In genomic region chr21:43938751-43939442, GRCh38 we compare ENCODE assay signal across 8 cellular contexts.
DNase-seq lines count a peak whose midpoint lies in the region; ATAC-seq and TF ChIP-seq lines count a peak whose summit lies in the region.

No MANE protein-coding gene starts in this region.

- peak; percentile 86 to 92 (median 87) for DNase-seq in CD4-positive, alpha-beta T cell
- DNase-seq in GM19240 (ENCODE audit: insufficient read length, low spot score) (peak; percentile 97), RWPE2 (ENCODE audit: low spot score) (no peak), glomerular visceral epithelial cell (ENCODE audit: extremely low spot score) (peak; percentile 82), pons (ENCODE audit: low spot score) (peak; percentile 67), tibial nerve (ENCODE audit: low spot score in 2 of 2) (peak; percentile 44 to 79)
- DNase-seq in activated gamma-delta T cell treated with anti-CD3 and anti-CD28 coated beads, Interleukin-2, amount 50 U/mL, for 16 hours (ENCODE audit: low read depth), result peak; percentile 86

- no peak overlapping the region for H3K27ac ChIP-seq in CD4-positive, alpha-beta T cell (ENCODE audit: low read depth, low read length)
- H3K27ac ChIP-seq in RWPE2 (ENCODE audit: poor library complexity, severe bottlenecking) (no peak overlapping the region), tibial nerve (peak overlapping the region in 1 of 4 donors; percentile 31)

- intact Hi-C loops in CD4-positive, alpha-beta T cell (cut with DNase I, micrococcal nuclease), result loop anchor here (1.0 kb wide), 3 partner anchors 36 to 129 kb away; no protein-coding TSS in a partner anchor

- no peaks in the 10 kb centered on the region for H3K27me3 ChIP-seq in CD4-positive, alpha-beta T cell (ENCODE audit: control insufficient read depth, insufficient read depth, low read length)
- H3K27me3 ChIP-seq in RWPE2 (ENCODE audit: insufficient read depth, poor library complexity, severe bottlenecking), result no peaks in the 10 kb centered on the region
- H3K27me3 ChIP-seq in tibial nerve, result no peaks in the 10 kb centered on the region

- peak; percentile 100 for ATAC-seq in CD4-positive, alpha-beta T cell (ENCODE audit: poor library complexity)
- peak; percentile 70 for ATAC-seq in HG03442 (IDR thresholded peaks at IDR 0.05; ENCODE audit: unreplicated experiment)
- peak; percentile 79 for ATAC-seq in RWPE2 (ENCODE audit: low read depth)

- no peaks in the 10 kb centered on the region for H3K36me3 ChIP-seq in RWPE2 (ENCODE audit: low read depth)
- H3K36me3 ChIP-seq in tibial nerve, result peaks cover 0 to 17% (median 0%) of the 10 kb centered on the region in 3 donors

- CTCF ChIA-PET in CD4-positive, alpha-beta T cell (lab: Charles Lee), result interaction anchor here (0.6 to 2.5 kb wide), 9 partner anchors 8 to 1002 kb away, joined by 3 to 13 read pairs (median 3); no protein-coding TSS in a partner anchor

- peak; percentile 99 for TF ChIP-seq CTCF in CD4-positive, alpha-beta T cell (IDR thresholded peaks at IDR 0.05)
- peak; percentile 76 for TF ChIP-seq CTCF in RWPE2 (IDR thresholded peaks at IDR 0.05; ENCODE audit: poor library complexity, severe bottlenecking)
- TF ChIP-seq CTCF in tibial nerve (IDR thresholded peaks at IDR 0.05), result peak; percentile 80 to 91 (median 82)

- WGBS in tibial nerve, 2 donors, result 35 to 36% methylated on average over 21 to 23 of the region's 30 CpGs

- no peak for TF ChIP-seq EP300 in tibial nerve (IDR thresholded peaks at IDR 0.05)

- H3K4me1 Mint-ChIP-seq in CD4-positive, alpha-beta T cell (ENCODE audit: low read depth), result peaks cover 19% of the 10 kb centered on the region

- H3K4me3 Mint-ChIP-seq in CD4-positive, alpha-beta T cell, result peak overlapping the region; percentile 88

- H3K4me1 ChIP-seq in RWPE2 (ENCODE audit: insufficient read depth, poor library complexity, severe bottlenecking), result no peaks in the 10 kb centered on the region
- peaks cover 0 to 41% (median 0%) of the 10 kb centered on the region in 4 donors for H3K4me1 ChIP-seq in tibial nerve

- H3K4me3 ChIP-seq in RWPE2 (ENCODE audit: severe bottlenecking) (no peak overlapping the region), tibial nerve (peak overlapping the region in 2 of 4 donors; percentile 27 to 43)

- H3K9me3 ChIP-seq in CD4-positive, alpha-beta T cell (ENCODE audit: control insufficient read depth, low read length), result no peaks in the 10 kb centered on the region
- H3K9me3 ChIP-seq in RWPE2 (ENCODE audit: severe bottlenecking) (no peaks in the 10 kb centered on the region), tibial nerve (no peaks in the 10 kb centered on the region)

- no peak for TF ChIP-seq POLR2A in tibial nerve (IDR thresholded peaks at IDR 0.05)

- H3K9me3 Mint-ChIP-seq in CD4-positive, alpha-beta T cell, result no peaks in the 10 kb centered on the region

- no peaks in the 10 kb centered on the region for H3K27me3 Mint-ChIP-seq in CD4-positive, alpha-beta T cell

- peak overlapping the region; percentile 82 for H3K27ac Mint-ChIP-seq in CD4-positive, alpha-beta T cell

- peaks cover 22% of the 10 kb centered on the region for H3K36me3 Mint-ChIP-seq in CD4-positive, alpha-beta T cell (ENCODE audit: low read depth)

- POLR2A ChIA-PET in CD4-positive, alpha-beta T cell (lab: Charles Lee), result interaction anchor here (1.0 to 1.8 kb wide), 3 partner anchors 17 to 128 kb away, joined by 3 to 7 read pairs (median 3); no protein-coding TSS in a partner anchor
